8 cellular contexts compared by ENCODE assay signal in the genomic region with DNA sequence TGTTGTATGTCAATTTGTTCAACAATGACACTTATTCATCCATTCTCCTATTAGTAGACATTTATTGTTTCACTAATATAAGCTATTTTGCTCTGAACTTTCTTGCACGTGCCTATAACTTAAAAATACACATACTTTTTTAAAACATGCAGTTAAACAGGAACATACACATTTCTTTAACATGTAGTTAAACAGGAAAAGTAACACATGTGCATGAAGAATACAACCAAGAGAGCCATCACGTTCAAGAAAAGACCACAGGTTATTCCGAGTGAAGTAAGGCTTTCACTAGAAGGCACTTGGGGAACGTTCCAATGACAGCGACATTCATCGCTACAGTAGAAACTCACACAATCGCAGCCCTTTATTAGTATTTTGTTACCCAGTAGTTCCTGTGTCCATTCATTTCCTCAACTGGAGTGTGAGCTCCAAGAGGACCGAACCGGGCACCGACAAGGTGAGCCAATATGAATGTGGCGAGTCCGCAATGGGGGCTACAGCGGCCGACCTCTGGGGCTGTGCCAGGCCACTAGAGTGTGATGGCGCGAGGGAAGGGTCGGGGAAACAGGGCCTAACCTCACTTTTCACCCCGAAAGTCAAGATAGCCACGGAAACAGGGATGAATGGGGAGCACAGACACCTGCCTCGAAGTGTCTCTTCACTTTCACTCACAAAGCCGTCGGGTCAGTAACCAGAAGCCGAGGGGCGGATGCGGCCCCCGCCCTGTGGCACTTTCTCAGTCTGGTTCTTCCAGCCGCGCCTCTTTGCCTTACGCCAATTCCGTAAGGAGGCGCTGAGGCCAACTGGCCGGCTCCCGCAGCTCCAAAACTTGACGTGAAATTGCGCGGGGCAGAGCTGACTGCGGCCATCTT. TPM values are rescaled to one million over a fixed set of nuclear protein-coding genes. Genes with fewer than 3 reads are reported as not detected.
DNase-seq lines count a peak whose midpoint lies in the region; TF ChIP-seq lines count a peak whose summit lies in the region.

No MANE protein-coding gene starts in this region.

- peak in 1 of 3 experiments; percentile 2 for TF ChIP-seq CTCF in testis (IDR thresholded peaks at IDR 0.05)

- no peaks in the 10 kb centered on the region for H3K27me3 ChIP-seq in MG63
- H3K27me3 ChIP-seq in testis: no peaks in the 10 kb centered on the region

- peaks cover 3% of the 10 kb centered on the region for H3K36me3 ChIP-seq in MG63
- no peaks in the 10 kb centered on the region for H3K36me3 ChIP-seq in testis (ENCODE audit: low read depth, missing control alignments)

- peak; percentile 92 for DNase-seq in GF-D8 (lab: John Stamatoyannopoulos, UW)
- DNase-seq in HCEC 1CT: peak; percentile 80
- DNase-seq in MG63: peak; percentile 86
- peak; percentile 76 to 81 (median 78) for DNase-seq in activated naive CD4-positive, alpha-beta T cell (lab: John Stamatoyannopoulos, UW)
- peak; percentile 66 for DNase-seq in germinal center (ENCODE audit: low spot score)
- peak in 40 of 56 donors; percentile 39 to 96 (median 88) for DNase-seq in nucleus accumbens (lab: John Stamatoyannopoulos, UW)
- DNase-seq in testis: peak; percentile 93

- H3K4me3 ChIP-seq in MG63 (peak overlapping the region; percentile 96), testis (peak overlapping the region; percentile 85 to 95)

- peaks cover 26% of the 10 kb centered on the region for H3K4me1 ChIP-seq in testis

- H3K27ac ChIP-seq in testis: peak overlapping the region; percentile 98 to 99

- TF ChIP-seq POLR2A in Raji (IDR thresholded peaks at IDR 0.05; ENCODE audit: insufficient read depth, low read depth, low read length) (peak; percentile 76; the same call in 1 of the 2 replicates), testis (IDR thresholded peaks at IDR 0.05) (no peak)

- no peaks in the 10 kb centered on the region for H3K9me3 ChIP-seq in MG63
- H3K9me3 ChIP-seq in testis: no peaks in the 10 kb centered on the region

- WGBS in testis, 2 donors: 2 to 3% methylated on average over 35 to 37 of the region's 37 CpGs

- intact Hi-C loops in testis (cut with DNase I; ENCODE audit: low total_unique reads): no loop called here

RNA-seq across cellular contexts. Expression of a gene that starts 0.8 kb away (rescaled TPM):
- 284 and 471 TPM in 2 replicates for total RNA-seq in MG63 (2014; rRNA removed; shearing (Covaris generic); ENCODE audit: low replicate concordance)
- total RNA-seq in testis: 100 to 1,000 TPM; 182 to 194 TPM
- polyA plus RNA-seq in testis (ENCODE audit: insufficient read depth, low read depth, low replicate concordance): 137 TPM

Comparison
In these comparisons a context has a peak if more than half of its experiments do, and no peak if none do; other contexts are left out.
1. Peak in every context shown above with its lines: DNase-seq, H3K4me3 ChIP-seq and H3K27ac ChIP-seq.